Comparison of ENCODE assay signal across 11 cellular contexts in genomic region chr7:22094413-22095304, GRCh38.
DNase-seq lines count a peak whose midpoint lies in the region; ATAC-seq and TF ChIP-seq lines count a peak whose summit lies in the region.
"Had no signal": no experiment of that assay in that cellular context is flagged by ENCODE, and none has a peak within 500 bp of the region (broad histone marks: within the 10 kb centered on the region; RNA-seq: fewer than 3 reads in every experiment).

No MANE protein-coding gene starts in this region.

- H3K9me3 ChIP-seq in endodermal cell (ENCODE audit: control insufficient read depth, low read length), result peaks cover 9% of the 10 kb centered on the region
- no peaks in the 10 kb centered on the region for H3K9me3 ChIP-seq in upper lobe of left lung

- H3K27ac ChIP-seq in endodermal cell (ENCODE audit: low read depth, low read length) (no peak overlapping the region), upper lobe of left lung (peak overlapping the region in 2 of 4 donors; percentile 32 to 44)

- no peak overlapping the region for H3K27ac Mint-ChIP-seq in activated CD8-positive, alpha-beta memory T cell treated with anti-CD3 and anti-CD28 coated beads, Interleukin-2, amount 10 ng/mL, durations not matched to agents 7 days and 5 days
- no peak overlapping the region for H3K27ac Mint-ChIP-seq in endodermal cell
- no peak overlapping the region for H3K27ac Mint-ChIP-seq in activated naive CD8-positive, alpha-beta T cell treated with anti-CD3 and anti-CD28 coated beads, Interleukin-2, amount 50 U/mL, for 24 hours

- H3K36me3 ChIP-seq in endodermal cell (ENCODE audit: control insufficient read depth, insufficient read depth, low read length) (no peaks in the 10 kb centered on the region), upper lobe of left lung (no peaks in the 10 kb centered on the region)

- H3K9ac ChIP-seq in endodermal cell (ENCODE audit: extremely low read depth, low read length, poor library complexity, severe bottlenecking), result no peak overlapping the region

- ATAC-seq in activated CD8-positive, alpha-beta memory T cell treated with anti-CD3 and anti-CD28 coated beads, Interleukin-2, amount 10 ng/mL, durations not matched to agents 7 days and 5 days, result peak; percentile 30
- ATAC-seq in upper lobe of left lung (ENCODE audit: low FRiP score in 2 of 2), result peak; percentile 20 to 39
- no peak for ATAC-seq in activated naive CD8-positive, alpha-beta T cell treated with anti-CD3 and anti-CD28 coated beads, Interleukin-2, amount 50 U/mL, for 24 hours
- no peak for ATAC-seq in activated T-cell treated with anti-CD3 and anti-CD28 coated beads, Interleukin-2, amount 50 U/mL, for 4 hours

- H3K36me3 Mint-ChIP-seq in activated CD8-positive, alpha-beta memory T cell treated with anti-CD3 and anti-CD28 coated beads, Interleukin-2, amount 10 ng/mL, durations not matched to agents 7 days and 5 days, result no peaks in the 10 kb centered on the region
- H3K36me3 Mint-ChIP-seq in endodermal cell (ENCODE audit: low read depth), result peaks cover 3% of the 10 kb centered on the region
- no peaks in the 10 kb centered on the region for H3K36me3 Mint-ChIP-seq in activated naive CD8-positive, alpha-beta T cell treated with anti-CD3 and anti-CD28 coated beads, Interleukin-2, amount 50 U/mL, for 24 hours (ENCODE audit: low read depth)
- H3K36me3 Mint-ChIP-seq in activated T-cell treated with anti-CD3 and anti-CD28 coated beads, Interleukin-2, amount 50 U/mL, for 4 hours (ENCODE audit: insufficient read depth), result no peaks in the 10 kb centered on the region

- CTCF ChIA-PET in activated CD8-positive, alpha-beta memory T cell treated with anti-CD3 and anti-CD28 coated beads, Interleukin-2, amount 10 ng/mL, durations not matched to agents 7 days and 5 days (lab: Charles Lee), result interaction anchor here (0.7 to 1.5 kb wide), 2 partner anchors 9 kb away, joined by 3 to 5 read pairs; no protein-coding TSS in a partner anchor

- no peak for TF ChIP-seq EP300 in upper lobe of left lung (IDR thresholded peaks at IDR 0.05)

- DNase-seq in activated CD8-positive, alpha-beta memory T cell treated with anti-CD3 and anti-CD28 coated beads, Interleukin-2, amount 10 ng/mL, durations not matched to agents 7 days and 5 days, result no peak
- DNase-seq in activated CD8-positive, alpha-beta memory T cell treated with anti-CD3 and anti-CD28 coated beads for 24 hours, result no peak
- DNase-seq in NCI-H345 (lab: John Stamatoyannopoulos, UW), result peak; percentile 17
- DNase-seq in endodermal cell, result no peak
- no peak for DNase-seq in upper lobe of left lung
- DNase-seq in activated naive CD8-positive, alpha-beta T cell treated with anti-CD3 and anti-CD28 coated beads, Interleukin-2, amount 50 U/mL, for 24 hours, result no peak
- DNase-seq in activated T-cell treated with anti-CD3 and anti-CD28 coated beads, Interleukin-2, amount 50 U/mL, for 4 hours, result no peak
- DNase-seq in T-helper 1 cell, result no peak
- DNase-seq: activated naive CD4-positive, alpha-beta T cell treated with Interleukin-2 at 50 U/mL for 16 hours; C1 segment of cervical spinal cord; GOT3 had no signal

- TF ChIP-seq POLR2A in upper lobe of left lung (IDR thresholded peaks at IDR 0.05), result no peak

- H3K4me1 Mint-ChIP-seq in activated CD8-positive, alpha-beta memory T cell treated with anti-CD3 and anti-CD28 coated beads, Interleukin-2, amount 10 ng/mL, durations not matched to agents 7 days and 5 days, result no peaks in the 10 kb centered on the region
- H3K4me1 Mint-ChIP-seq in endodermal cell, result peaks cover 9% of the 10 kb centered on the region
- H3K4me1 Mint-ChIP-seq in activated naive CD8-positive, alpha-beta T cell treated with anti-CD3 and anti-CD28 coated beads, Interleukin-2, amount 50 U/mL, for 24 hours, result no peaks in the 10 kb centered on the region
- no peaks in the 10 kb centered on the region for H3K4me1 Mint-ChIP-seq in activated T-cell treated with anti-CD3 and anti-CD28 coated beads, Interleukin-2, amount 50 U/mL, for 4 hours (ENCODE audit: low read depth)

- no peak overlapping the region for H3K4me3 ChIP-seq in endodermal cell (ENCODE audit: low read length)
- no peak overlapping the region for H3K4me3 ChIP-seq in upper lobe of left lung

- H3K27me3 Mint-ChIP-seq in activated CD8-positive, alpha-beta memory T cell treated with anti-CD3 and anti-CD28 coated beads, Interleukin-2, amount 10 ng/mL, durations not matched to agents 7 days and 5 days, result peaks cover 29% of the 10 kb centered on the region
- H3K27me3 Mint-ChIP-seq in endodermal cell (ENCODE audit: insufficient read depth), result no peaks in the 10 kb centered on the region
- H3K27me3 Mint-ChIP-seq in activated naive CD8-positive, alpha-beta T cell treated with anti-CD3 and anti-CD28 coated beads, Interleukin-2, amount 50 U/mL, for 24 hours, result peaks cover 2% of the 10 kb centered on the region
- peaks cover under 1% of the 10 kb centered on the region for H3K27me3 Mint-ChIP-seq in activated T-cell treated with anti-CD3 and anti-CD28 coated beads, Interleukin-2, amount 50 U/mL, for 4 hours (ENCODE audit: low read depth)

- no peaks in the 10 kb centered on the region for H3K27me3 ChIP-seq in endodermal cell (ENCODE audit: control insufficient read depth, insufficient read depth, low read length, poor library complexity, severe bottlenecking)
- H3K27me3 ChIP-seq in upper lobe of left lung, result no peaks in the 10 kb centered on the region

- H3K4me3 Mint-ChIP-seq in activated CD8-positive, alpha-beta memory T cell treated with anti-CD3 and anti-CD28 coated beads, Interleukin-2, amount 10 ng/mL, durations not matched to agents 7 days and 5 days, result no peak overlapping the region
- no peak overlapping the region for H3K4me3 Mint-ChIP-seq in endodermal cell
- no peak overlapping the region for H3K4me3 Mint-ChIP-seq in activated naive CD8-positive, alpha-beta T cell treated with anti-CD3 and anti-CD28 coated beads, Interleukin-2, amount 50 U/mL, for 24 hours
- no peak overlapping the region for H3K4me3 Mint-ChIP-seq in activated T-cell treated with anti-CD3 and anti-CD28 coated beads, Interleukin-2, amount 50 U/mL, for 4 hours

- no peaks in the 10 kb centered on the region for H3K9me3 Mint-ChIP-seq in activated CD8-positive, alpha-beta memory T cell treated with anti-CD3 and anti-CD28 coated beads, Interleukin-2, amount 10 ng/mL, durations not matched to agents 7 days and 5 days (ENCODE audit: low read depth)
- peaks cover 13% of the 10 kb centered on the region for H3K9me3 Mint-ChIP-seq in endodermal cell
- H3K9me3 Mint-ChIP-seq in activated naive CD8-positive, alpha-beta T cell treated with anti-CD3 and anti-CD28 coated beads, Interleukin-2, amount 50 U/mL, for 24 hours, result no peaks in the 10 kb centered on the region
- H3K9me3 Mint-ChIP-seq in activated T-cell treated with anti-CD3 and anti-CD28 coated beads, Interleukin-2, amount 50 U/mL, for 4 hours, result no peaks in the 10 kb centered on the region

- no peaks in the 10 kb centered on the region for H3K4me1 ChIP-seq in endodermal cell (ENCODE audit: control insufficient read depth, insufficient read depth, low read length)
- H3K4me1 ChIP-seq in upper lobe of left lung, result no peaks in the 10 kb centered on the region

- WGBS in endodermal cell (ENCODE audit: insufficient coverage in 1 of 2, insufficient read length in 1 of 2), 2 experiments, result 82 to 89% methylated on average over 6 to 11 of the region's 11 CpGs
- WGBS in upper lobe of left lung, 2 donors, result 70 to 84% methylated on average over 9 to 11 of the region's 11 CpGs

- TF ChIP-seq CTCF in endodermal cell (conservative IDR thresholded peaks at IDR 0.05), result peak; percentile 67
- TF ChIP-seq CTCF in upper lobe of left lung (IDR thresholded peaks at IDR 0.05), result peak in 1 of 6 experiments; percentile 13

Comparison
In these comparisons a context has a peak if more than half of its experiments do, and no peak if none do; other contexts are left out.
1. ATAC-seq: peak in activated CD8-positive, alpha-beta memory T cell treated with anti-CD3 and anti-CD28 coated beads, Interleukin-2, amount 10 ng/mL, durations not matched to agents 7 days and 5 days (single experiment) and upper lobe of left lung (2 of 2); none in activated naive CD8-positive, alpha-beta T cell treated with anti-CD3 and anti-CD28 coated beads, Interleukin-2, amount 50 U/mL, for 24 hours (single experiment) and activated T-cell treated with anti-CD3 and anti-CD28 coated beads, Interleukin-2, amount 50 U/mL, for 4 hours (0 of 2).